ENCODE assay signal across 23 cellular contexts in genomic region chr5:178478370-178478769, GRCh38.
"Had no signal": no experiment of that assay in that cellular context is flagged by ENCODE, and none has a peak within 500 bp of the region (broad histone marks: within the 10 kb centered on the region; RNA-seq: fewer than 3 reads in every experiment).

No MANE protein-coding gene starts in this region.

- ATAC-seq: gastroesophageal sphincter; left lung; stimulated activated effector memory CD8-positive, alpha-beta T cell treated with anti-CD3 and anti-CD28 coated beads, Interleukin-12 subunit alpha, Interleukin-12 subunit beta, amount 100 ng/mL, for 72 hours; stimulated activated naive CD8-positive, alpha-beta T cell treated with anti-CD3 and anti-CD28 coated beads, Interleukin-15, Interleukin-2, amounts not matched to agents 100 U/mL and 50 U/mL, for 24 hours had no signal

- DNase-seq: cortex of kidney; effector memory CD4-positive, alpha-beta T cell; foreskin fibroblast; glutamatergic neuron; islet precursor cell; left lung; mesenchymal stem cell; naive B cell; nephron progenitor cell; occipital lobe; pancreas; right cardiac atrium; stimulated activated CD4-positive, alpha-beta T cell treated with anti-CD3 and anti-CD28 coated beads, Interleukin-4, amount 100 ng/mL, for 1 hour; stimulated activated CD8-positive, alpha-beta memory T cell treated with anti-CD3 and anti-CD28 coated beads, Interleukin-4, amount 100 ng/mL, for 48 hours; stimulated activated naive CD8-positive, alpha-beta T cell treated with anti-CD3 and anti-CD28 coated beads, Interleukin-15, Interleukin-2, amounts not matched to agents 100 U/mL and 50 U/mL, for 24 hours; upper lobe of left lung; uterus had no signal

- H3K4me3 Mint-ChIP-seq: naive B cell; nephron progenitor cell; stimulated activated effector memory CD8-positive, alpha-beta T cell treated with anti-CD3 and anti-CD28 coated beads, Interleukin-12 subunit alpha, Interleukin-12 subunit beta, amount 100 ng/mL, for 72 hours had no signal

- H3K27ac ChIP-seq: gastroesophageal sphincter, pancreas, tibial artery, uterus had no signal

- H3K27ac Mint-ChIP-seq: naive B cell; nephron progenitor cell; progenitor cell of endocrine pancreas; stimulated activated effector memory CD8-positive, alpha-beta T cell treated with anti-CD3 and anti-CD28 coated beads, Interleukin-12 subunit alpha, Interleukin-12 subunit beta, amount 100 ng/mL, for 72 hours had no signal

- H3K9me3 Mint-ChIP-seq: stimulated activated effector memory CD8-positive, alpha-beta T cell treated with anti-CD3 and anti-CD28 coated beads, Interleukin-12 subunit alpha, Interleukin-12 subunit beta, amount 100 ng/mL, for 72 hours had no signal

- H3K27me3 Mint-ChIP-seq: progenitor cell of endocrine pancreas had no signal

- H3K9me3 ChIP-seq: gastroesophageal sphincter, left lung, pancreas, tibial artery, upper lobe of left lung, uterus had no signal

- H3K4me1 ChIP-seq: gastroesophageal sphincter, tibial artery, uterus had no signal

- H3K36me3 Mint-ChIP-seq: naive B cell; stimulated activated effector memory CD8-positive, alpha-beta T cell treated with anti-CD3 and anti-CD28 coated beads, Interleukin-12 subunit alpha, Interleukin-12 subunit beta, amount 100 ng/mL, for 72 hours had no signal

- H3K4me3 ChIP-seq: gastroesophageal sphincter, left lung, lung, pancreas, smooth muscle cell, tibial artery, upper lobe of left lung, uterus had no signal

- H3K4me2 ChIP-seq: smooth muscle cell had no signal

- H3K27me3 ChIP-seq: gastroesophageal sphincter, left lung, pancreas, upper lobe of left lung, uterus had no signal

- H3K36me3 ChIP-seq: gastroesophageal sphincter, left lung, pancreas, tibial artery, upper lobe of left lung, uterus had no signal
